In genomic region chr16:22436823-22437652, GRCh38 we compare ENCODE assay signal across 8 cellular contexts.
A peak's percentile ranks its signal among the peaks of the same experiment; 100 is the strongest.
DNase-seq lines count a peak whose midpoint lies in the region; ATAC-seq, FAIRE-seq and TF ChIP-seq lines count a peak whose summit lies in the region.
"Not testable (repeated sequence)": the region's sequence is repeated elsewhere in the genome, so short reads cannot be mapped to it uniquely, and the experiment has no call there.

No MANE protein-coding gene starts in this region.

- not testable (repeated sequence) for H3K9me3 ChIP-seq in CD8-positive, alpha-beta T cell (ENCODE audit: low read length); NT2/D1 (ENCODE audit: insufficient read depth, low read length); H1 (ENCODE audit: insufficient read depth in 2 of 2, low read depth in 1 of 2, low read length in 1 of 2)

- H3K9ac ChIP-seq in NT2/D1 (ENCODE audit: insufficient read length, low read depth) (peak overlapping the region; percentile 98), H1 (replicated peaks in 1 of 4; ENCODE audit: extremely low read depth in 1 of 4, low read depth in 3 of 4, low read length in 3 of 4) (peak overlapping the region; percentile 67 to 87 (median 68); a peak in 6 of 7 replicates)

- H3K4me3 Mint-ChIP-seq in CD8-positive, alpha-beta T cell: peak overlapping the region; percentile 89

- not testable (repeated sequence) for H3K18ac ChIP-seq in H1 (ENCODE audit: extremely low read depth, low read length)

- H3K79me1 ChIP-seq in H1 (ENCODE audit: low read depth, low read length): not testable (repeated sequence)

- not testable (repeated sequence) for TF ChIP-seq RAD21 in H1 (IDR thresholded peaks at IDR 0.05 in 1 of 2, conservative IDR thresholded peaks at IDR 0.05 in 1 of 2; ENCODE audit: low read depth in 2 of 2, low read length in 2 of 2)

- intact Hi-C loops in CD8-positive, alpha-beta T cell (cut with DNase I, micrococcal nuclease): loop anchor here (10.0 kb wide), 3 partner anchors 62 to 242 kb away; partner anchors contain the start of gene CDR2 (in 1 of the 2)

- not testable (repeated sequence) for H3K27me3 ChIP-seq in CD8-positive, alpha-beta T cell (ENCODE audit: insufficient read depth, low read length); HL-60 (ENCODE audit: insufficient read depth, poor library complexity, severe bottlenecking); NT2/D1 (ENCODE audit: insufficient read depth, insufficient read length); H1 (replicated peaks in 1 of 4; ENCODE audit: control insufficient read depth in 3 of 4, extremely low read depth in 1 of 4, insufficient read depth in 3 of 4, low read length in 3 of 4)

- H2BK5ac ChIP-seq in H1 (ENCODE audit: low read depth, low read length): not testable (repeated sequence)

- FAIRE-seq in H1 (lab: Jason Lieb, UNC): not testable (repeated sequence)

- not testable (repeated sequence) for H2AK5ac ChIP-seq in H1 (ENCODE audit: low read depth, low read length)

- not testable (repeated sequence) for TF ChIP-seq CTCF in CD8-positive, alpha-beta T cell (IDR thresholded peaks at IDR 0.05); HL-60 (IDR thresholded peaks at IDR 0.05; ENCODE audit: insufficient read depth, low read length); H1 (IDR thresholded peaks at IDR 0.05; ENCODE audit: control extremely low read depth in 1 of 3, insufficient read depth in 1 of 3, low read depth in 1 of 3, low read length in 3 of 3)

- POLR2A ChIA-PET in CD8-positive, alpha-beta T cell (lab: Charles Lee): interaction anchor here (1.4 to 1.5 kb wide), 2 partner anchors 62 to 64 kb away, joined by 4 to 6 read pairs; no protein-coding TSS in a partner anchor
- POLR2A ChIA-PET in H1 (lab: Charles Lee; ENCODE audit: partially characterized antibody): interaction anchor here (0.7 to 1.4 kb wide), 3 partner anchors 12 to 100 kb away, joined by 3 read pairs; no protein-coding TSS in a partner anchor

- H3K4me3 ChIP-seq in CD8-positive, alpha-beta T cell (ENCODE audit: low read depth, low read length): peak overlapping the region; percentile 57
- peak overlapping the region; percentile 59 for H3K4me3 ChIP-seq in HL-60 (replicated peaks; ENCODE audit: insufficient read depth, low read length)
- peak overlapping the region; percentile 75 for H3K4me3 ChIP-seq in NT2/D1 (ENCODE audit: insufficient read length, low read depth)
- peak overlapping the region; percentile 57 to 97 (median 65) for H3K4me3 ChIP-seq in H1 (ENCODE audit: extremely low read depth in 1 of 4, insufficient read depth in 2 of 4, low read depth in 3 of 4, low read length in 4 of 4)

- peak; percentile 10 to 79 (median 64) for DNase-seq in CD8-positive, alpha-beta T cell
- DNase-seq in HL-60 (ENCODE audit: low read depth in 1 of 2, low spot score in 1 of 2) (peak; percentile 55 to 79), NT2/D1 (ENCODE audit: low read depth, low spot score) (peak; percentile 65), H1 (ENCODE audit: low read depth in 1 of 2, low spot score in 2 of 2) (peak in 1 of 2 experiments; percentile 86), medulla oblongata (ENCODE audit: extremely low spot score) (peak; percentile 69)
- DNase-seq in activated CD8-positive, alpha-beta memory T cell treated with anti-CD3 and anti-CD28 coated beads, Interleukin-2, amount 50 U/mL, for 24 hours (ENCODE audit: extremely low read depth): peak; percentile 32
- peak in 2 of 3 donors; percentile 14 to 53 for DNase-seq in stimulated activated CD4-positive, alpha-beta T cell treated with anti-CD3 and anti-CD28 coated beads, TNF-alpha, amount 100 ng/mL, for 1 hour (ENCODE audit: low read depth in 3 of 3, low spot score in 1 of 3)

- H2BK120ac ChIP-seq in H1 (replicated peaks; ENCODE audit: low read depth, low read length): not testable (repeated sequence)

- not testable (repeated sequence) for H2BK20ac ChIP-seq in H1 (ENCODE audit: low read length)

- not testable (repeated sequence) for TF ChIP-seq EP300 in H1 (IDR thresholded peaks at IDR 0.05; ENCODE audit: borderline replicate concordance in 1 of 2, low read depth in 2 of 2, low read length in 2 of 2)

- peak overlapping the region; percentile 52 for H3K27ac ChIP-seq in CD8-positive, alpha-beta T cell (ENCODE audit: low read depth, low read length)
- peak overlapping the region; percentile 89 for H3K27ac ChIP-seq in HL-60 (replicated peaks)
- H3K27ac ChIP-seq in H1 (ENCODE audit: low read depth, low read length): peak overlapping the region; percentile 83

- H3K36me3 ChIP-seq in CD8-positive, alpha-beta T cell (ENCODE audit: insufficient read depth, low read length); NT2/D1 (ENCODE audit: insufficient read depth, insufficient read length, low read length); H1 (ENCODE audit: control insufficient read depth in 2 of 4, insufficient read depth in 4 of 4, low read length in 3 of 4): not testable (repeated sequence)

- not testable (repeated sequence) for H3K14ac ChIP-seq in H1 (ENCODE audit: insufficient read length)

- not testable (repeated sequence) for H4K91ac ChIP-seq in H1 (replicated peaks; ENCODE audit: insufficient read length, low read length)

- H3K36me3 Mint-ChIP-seq in CD8-positive, alpha-beta T cell: not testable (repeated sequence)

- peak overlapping the region; percentile 72 for H4K5ac ChIP-seq in H1 (ENCODE audit: insufficient read length, low read depth, low read length)

- not testable (repeated sequence) for H2AFZ ChIP-seq in H1 (ENCODE audit: low read length)

- peak in 1 of 2 experiments; percentile 77; a peak in 2 of 3 replicates for TF ChIP-seq POLR2A in H1 (IDR thresholded peaks at IDR 0.05; ENCODE audit: control extremely low read depth in 1 of 2, low read depth in 2 of 2, low read length in 2 of 2)

- ATAC-seq in CD8-positive, alpha-beta T cell: peak; percentile 83
- peak; percentile 66 for ATAC-seq in GM19467 (IDR thresholded peaks at IDR 0.05; ENCODE audit: unreplicated experiment)

- H4K8ac ChIP-seq in H1 (ENCODE audit: extremely low read depth, insufficient read depth, low read length): peak overlapping the region; percentile 85; the same call in 1 of the 2 replicates

- H2BK12ac ChIP-seq in H1 (ENCODE audit: low read depth, low read length): not testable (repeated sequence)

- H3K4me1 ChIP-seq in CD8-positive, alpha-beta T cell (ENCODE audit: insufficient read depth, low read length); NT2/D1 (ENCODE audit: insufficient read depth, insufficient read length); H1 (replicated peaks in 1 of 4; ENCODE audit: control insufficient read depth in 3 of 4, insufficient read depth in 4 of 4, low read length in 3 of 4): not testable (repeated sequence)

- H3K27ac Mint-ChIP-seq in CD8-positive, alpha-beta T cell: peak overlapping the region; percentile 88

- CTCF ChIA-PET in CD8-positive, alpha-beta T cell (lab: Charles Lee); H1 (lab: Charles Lee; ENCODE audit: partially characterized antibody): not testable (repeated sequence)

- not testable (repeated sequence) for H3K23me2 ChIP-seq in H1 (ENCODE audit: low read depth, low read length)

- WGBS in H1 (ENCODE audit: extremely low coverage in 1 of 2, insufficient coverage in 1 of 2, insufficient read length in 1 of 2, insufficient replicate concordance in 2 of 2, low coverage in 1 of 2, low lambda C conversion rate in 2 of 2, missing lambda C conversion rate in 1 of 2), 2 experiments: 1% methylated on average over 31 of the region's 96 CpGs; no CpG with 5 or more reads in 1 of the 2 experiments

- not testable (repeated sequence) for H3K23ac ChIP-seq in H1 (ENCODE audit: insufficient read length)

- not testable (repeated sequence) for H3K79me2 ChIP-seq in H1 (ENCODE audit: control insufficient read depth in 1 of 2, insufficient read depth in 2 of 2, low read length in 2 of 2)

- not testable (repeated sequence) for H3K56ac ChIP-seq in H1 (replicated peaks; ENCODE audit: insufficient read length, low read depth, low read length)

- not testable (repeated sequence) for H2BK15ac ChIP-seq in H1 (ENCODE audit: low read length)

- not testable (repeated sequence) for H4K20me1 ChIP-seq in H1 (replicated peaks in 1 of 2; ENCODE audit: control insufficient read depth in 1 of 2, insufficient read depth in 2 of 2, low read length in 2 of 2)

- H3K4ac ChIP-seq in H1 (replicated peaks; ENCODE audit: insufficient read length, low read depth, low read length): not testable (repeated sequence)

- H3K4me1 Mint-ChIP-seq in CD8-positive, alpha-beta T cell (ENCODE audit: low read depth): not testable (repeated sequence)

- peak overlapping the region; percentile 32 to 56; a peak in 3 of 4 replicates for H3K4me2 ChIP-seq in H1 (ENCODE audit: insufficient read depth in 1 of 2, low read depth in 2 of 2, low read length in 2 of 2)

- H3K27me3 Mint-ChIP-seq in CD8-positive, alpha-beta T cell (ENCODE audit: low read depth): not testable (repeated sequence)

- not testable (repeated sequence) for H3K9me3 Mint-ChIP-seq in CD8-positive, alpha-beta T cell

TF ChIP-seq in H1, 55 proteins besides CTCF, POLR2A, EP300 and RAD21:
- TF ChIP-seq TBP (IDR thresholded peaks at IDR 0.05; ENCODE audit: low read depth, low read length) (peak; percentile 62; the same call in 1 of the 2 replicates), KDM4A (IDR thresholded peaks at IDR 0.05; ENCODE audit: low read depth, low read length, severe bottlenecking) (peak; percentile 58), POLR2AphosphoS5 (IDR thresholded peaks at IDR 0.05; ENCODE audit: low read depth, low read length) (peak; percentile 81), PHF8 (conservative IDR thresholded peaks at IDR 0.05; ENCODE audit: low read depth, low read length) (peak; percentile 64), TAF1 (IDR thresholded peaks at IDR 0.05; ENCODE audit: low read depth, low read length) (peak; percentile 80), E2F6 (IDR thresholded peaks at IDR 0.05) (peak; percentile 37; the same call in 1 of the 2 replicates)
- TF ChIP-seq, protein P1, sequence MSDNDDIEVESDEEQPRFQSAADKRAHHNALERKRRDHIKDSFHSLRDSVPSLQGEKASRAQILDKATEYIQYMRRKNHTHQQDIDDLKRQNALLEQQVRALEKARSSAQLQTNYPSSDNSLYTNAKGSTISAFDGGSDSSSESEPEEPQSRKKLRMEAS (IDR thresholded peaks at IDR 0.05): 0 out of 2 replicates have a peak, but pooled peaks have one; percentile 9
